In genomic region chrX:40644175-40644574, GRCh38 we compare ENCODE assay signal across 9 cellular contexts. TPM values are rescaled to one million over a fixed set of nuclear protein-coding genes. Genes with fewer than 3 reads are reported as not detected.
DNase-seq lines count a peak whose midpoint lies in the region; ATAC-seq and TF ChIP-seq lines count a peak whose summit lies in the region.
"Had no signal": no experiment of that assay in that cellular context is flagged by ENCODE, and none has a peak within 500 bp of the region (broad histone marks: within the 10 kb centered on the region; RNA-seq: fewer than 3 reads in every experiment).

No MANE protein-coding gene starts in this region.

- intact Hi-C loops in gastrocnemius medialis (cut with DNase I; ENCODE audit: low total_unique reads) = loop anchor here (10.0 kb wide), 1 partner anchor 301 kb away; no protein-coding TSS in a partner anchor

- TF ChIP-seq POLR2A in gastrocnemius medialis (IDR thresholded peaks at IDR 0.05) = no peak

- peak overlapping the region; percentile 59 to 80 (median 70) for H3K27ac ChIP-seq in gastrocnemius medialis

- in situ Hi-C loops in gastrocnemius medialis (cut with MboI; ENCODE audit: low sequenced_read_pairs in 4 of 4) = loop anchor here in 1 of 4 donors (10.0 kb wide), 2 partner anchors 471 to 691 kb away; partner anchors contain the start of gene DDX3X

- peaks cover 17% of the 10 kb centered on the region in 2 donors for H3K4me1 ChIP-seq in gastrocnemius medialis

- DNase-seq in GM06990 (ENCODE audit: extremely low read depth, insufficient read length) = no peak
- DNase-seq in SIG-M5 treated with dmso at 0.1 percent for 504 hours (lab: John Stamatoyannopoulos, UW; ENCODE audit: unreplicated experiment) = peak; percentile 91
- DNase-seq in fibroblast of peridontal ligament (ENCODE audit: extremely low read depth) = peak; percentile 62
- peak in 1 of 2 donors; percentile 28 for DNase-seq in gastrocnemius medialis
- no peak for DNase-seq in dedifferentiated amniotic fluid mesenchymal stem cell (ENCODE audit: extremely low spot score)
- no peak for DNase-seq in stimulated activated naive CD4-positive, alpha-beta T cell (lab: John Stamatoyannopoulos, UW)
- DNase-seq in NCI-H526 (lab: John Stamatoyannopoulos, UW) = no peak

- H3K36me3 ChIP-seq in GM06990 (ENCODE audit: control insufficient read depth, insufficient read depth, low read length) (peaks cover 3% of the 10 kb centered on the region; the same call in 1 of the 2 replicates), gastrocnemius medialis (peaks cover 0 to 2% of the 10 kb centered on the region in 2 donors)

- ATAC-seq in gastrocnemius medialis (peak; percentile 30 to 54), HG02938 (IDR thresholded peaks at IDR 0.05; ENCODE audit: unreplicated experiment) (no peak)

- no peak for TF ChIP-seq CTCF in GM06990 (IDR thresholded peaks at IDR 0.05; ENCODE audit: insufficient read depth, low read length, poor library complexity, severe bottlenecking)
- no peak for TF ChIP-seq CTCF in gastrocnemius medialis (IDR thresholded peaks at IDR 0.05 in 4 of 5, conservative IDR thresholded peaks at IDR 0.05 in 1 of 5)

- H3K4me3 ChIP-seq in GM06990 (replicated peaks; ENCODE audit: low read depth, low read length) (peak overlapping the region; percentile 56), gastrocnemius medialis (peak overlapping the region in 3 of 4 donors; percentile 31 to 54 (median 37))

- H3K27me3 ChIP-seq in GM06990 (replicated peaks; ENCODE audit: control insufficient read depth, insufficient read depth, low read length) (no peaks in the 10 kb centered on the region), gastrocnemius medialis (no peaks in the 10 kb centered on the region)

- no peaks in the 10 kb centered on the region for H3K9me3 ChIP-seq in gastrocnemius medialis

RNA-seq across cellular contexts. Expression of gene CXorf38, which starts 3.2 kb away (rescaled TPM):
- total RNA-seq in gastrocnemius medialis = 1 to 10 TPM; 4.1 to 8.7 (median 5.8) TPM

RNA-seq across cellular contexts. Expression of gene MPC1L, which starts 20.9 kb away (rescaled TPM):
- total RNA-seq in gastrocnemius medialis = not detected
- total RNA-seq: bronchial epithelial cell had no signal

Comparison
In these comparisons a context has a peak if more than half of its experiments do, and no peak if none do; other contexts are left out.
1. DNase-seq: peak in SIG-M5 treated with dmso at 0.1 percent for 504 hours (single experiment) and fibroblast of peridontal ligament (single experiment); none in GM06990 (single experiment), dedifferentiated amniotic fluid mesenchymal stem cell (single experiment), stimulated activated naive CD4-positive, alpha-beta T cell (0 of 6) and NCI-H526 (0 of 2).